ENCODE assay signal across 8 cellular contexts in genomic region chr2:79903601-79904000, GRCh38.
"Had no signal": no experiment of that assay in that cellular context is flagged by ENCODE, and none has a peak within 500 bp of the region (broad histone marks: within the 10 kb centered on the region; RNA-seq: fewer than 3 reads in every experiment).

No MANE protein-coding gene starts in this region.

- H3K4me3 Mint-ChIP-seq: HFFc6, IgD-negative memory B cell had no signal

- H3K9ac ChIP-seq: GM23248 had no signal

- H3K27ac ChIP-seq: GM23248, HL-60 had no signal

- ATAC-seq: HCT116, HepG2 had no signal

- H3K9me3 ChIP-seq: HAP-1 had no signal

- H3K27ac Mint-ChIP-seq: HFFc6, IgD-negative memory B cell had no signal

- H3K36me3 Mint-ChIP-seq: IgD-negative memory B cell had no signal

- H3K27me3 Mint-ChIP-seq: IgD-negative memory B cell had no signal

- H2AFZ ChIP-seq: GM23248 had no signal

- H3K9me3 Mint-ChIP-seq: HFFc6 had no signal

- H3K4me1 Mint-ChIP-seq: IgD-negative memory B cell had no signal

- H3K4me1 ChIP-seq: HAP-1 had no signal

- DNase-seq: HFFc6, KBM-7 had no signal

- H3K4me3 ChIP-seq: GM23248, HAP-1 had no signal

- H3K36me3 ChIP-seq: HAP-1 had no signal
